28 cellular contexts compared by ENCODE assay signal in genomic region chr1:112308716-112309115, GRCh38.
"Had no signal": no experiment of that assay in that cellular context is flagged by ENCODE, and none has a peak within 500 bp of the region (broad histone marks: within the 10 kb centered on the region; RNA-seq: fewer than 3 reads in every experiment).

No MANE protein-coding gene starts in this region.

- H3K36me3 Mint-ChIP-seq: activated CD4-positive, alpha-beta memory T cell treated with anti-CD3 and anti-CD28 coated beads for 36 hours; activated CD8-positive, alpha-beta memory T cell treated with anti-CD3 and anti-CD28 coated beads, Interleukin-2, amount 10 ng/mL, durations not matched to agents 7 days and 5 days; activated naive CD4-positive, alpha-beta T cell treated with anti-CD3 and anti-CD28 coated beads, Interleukin-2, amount 10 ng/mL, durations not matched to agents 7 days and 5 days; activated naive CD4-positive, alpha-beta T cell treated with anti-CD3 and anti-CD28 coated beads, Interleukin-2, amount 50 U/mL, for 72 hours; activated naive CD8-positive, alpha-beta T cell treated with anti-CD3 and anti-CD28 coated beads, Interleukin-2, amount 10 ng/mL, durations not matched to agents 7 days and 5 days had no signal

- ATAC-seq: activated CD4-positive, alpha-beta T cell treated with anti-CD3 and anti-CD28 coated beads for 36 hours; activated CD8-positive, alpha-beta memory T cell treated with anti-CD3 and anti-CD28 coated beads, Interleukin-2, amount 10 ng/mL, durations not matched to agents 7 days and 5 days; activated CD8-positive, alpha-beta T cell treated with anti-CD3 and anti-CD28 coated beads, Interleukin-2, amount 10 ng/mL, durations not matched to agents 7 days and 5 days; activated naive CD4-positive, alpha-beta T cell treated with anti-CD3 and anti-CD28 coated beads, Interleukin-2, amount 50 U/mL, for 72 hours had no signal

- H3K36me3 ChIP-seq: brain microvascular endothelial cell, esophagus squamous epithelium had no signal

- H3K27ac Mint-ChIP-seq: activated CD4-positive, alpha-beta memory T cell treated with anti-CD3 and anti-CD28 coated beads for 36 hours; activated CD4-positive, alpha-beta T cell treated with anti-CD3 and anti-CD28 coated beads for 36 hours; activated CD4-positive, alpha-beta T cell treated with anti-CD3 and anti-CD28 coated beads, Interleukin-2, amount 10 ng/mL, durations not matched to agents 24 days and 14 days; activated CD8-positive, alpha-beta memory T cell treated with anti-CD3 and anti-CD28 coated beads, Interleukin-2, amount 10 ng/mL, durations not matched to agents 7 days and 5 days; activated CD8-positive, alpha-beta T cell treated with anti-CD3 and anti-CD28 coated beads, Interleukin-2, amount 10 ng/mL, durations not matched to agents 7 days and 5 days; activated naive CD4-positive, alpha-beta T cell treated with anti-CD3 and anti-CD28 coated beads, Interleukin-2, amount 10 ng/mL, durations not matched to agents 7 days and 5 days; activated naive CD4-positive, alpha-beta T cell treated with anti-CD3 and anti-CD28 coated beads, Interleukin-2, amount 50 U/mL, for 72 hours; activated naive CD8-positive, alpha-beta T cell treated with anti-CD3 and anti-CD28 coated beads, Interleukin-2, amount 10 ng/mL, durations not matched to agents 7 days and 5 days; dendritic cell treated with granulocyte-macrophage colony-stimulating factor and Interleukin-4, amounts not matched to agents 40 ng/mL and 50 ng/mL, for 4 days; T-helper 1 cell treated with Interleukin-12 subunit alpha and Interleukin-12 subunit beta and Interleukin-4 antibody, amounts not matched to agents 30 μg/mL and 1 μg/mL, for 36 hours had no signal

- H3K9me3 Mint-ChIP-seq: activated CD4-positive, alpha-beta memory T cell treated with anti-CD3 and anti-CD28 coated beads for 36 hours; activated CD4-positive, alpha-beta T cell treated with anti-CD3 and anti-CD28 coated beads, Interleukin-2, amount 10 ng/mL, durations not matched to agents 24 days and 14 days; activated naive CD4-positive, alpha-beta T cell treated with anti-CD3 and anti-CD28 coated beads, Interleukin-2, amount 10 ng/mL, durations not matched to agents 7 days and 5 days; activated naive CD4-positive, alpha-beta T cell treated with anti-CD3 and anti-CD28 coated beads, Interleukin-2, amount 50 U/mL, for 72 hours; activated naive CD8-positive, alpha-beta T cell treated with anti-CD3 and anti-CD28 coated beads, Interleukin-2, amount 10 ng/mL, durations not matched to agents 7 days and 5 days; central memory CD8-positive, alpha-beta T cell; dendritic cell treated with granulocyte-macrophage colony-stimulating factor and Interleukin-4, amounts not matched to agents 40 ng/mL and 50 ng/mL, for 4 days; T-helper 1 cell treated with Interleukin-12 subunit alpha and Interleukin-12 subunit beta and Interleukin-4 antibody, amounts not matched to agents 30 μg/mL and 1 μg/mL, for 36 hours had no signal

- H3K9me3 ChIP-seq: esophagus squamous epithelium had no signal

- H3K27ac ChIP-seq: brain microvascular endothelial cell, coronary artery, dorsolateral prefrontal cortex, epithelial cell of prostate, esophagus squamous epithelium had no signal

- H3K4me3 Mint-ChIP-seq: activated CD4-positive, alpha-beta memory T cell treated with anti-CD3 and anti-CD28 coated beads for 36 hours; activated CD4-positive, alpha-beta T cell treated with anti-CD3 and anti-CD28 coated beads for 36 hours; activated CD4-positive, alpha-beta T cell treated with anti-CD3 and anti-CD28 coated beads, Interleukin-2, amount 10 ng/mL, durations not matched to agents 24 days and 14 days; activated CD8-positive, alpha-beta memory T cell treated with anti-CD3 and anti-CD28 coated beads, Interleukin-2, amount 10 ng/mL, durations not matched to agents 7 days and 5 days; activated CD8-positive, alpha-beta T cell treated with anti-CD3 and anti-CD28 coated beads, Interleukin-2, amount 10 ng/mL, durations not matched to agents 7 days and 5 days; activated naive CD4-positive, alpha-beta T cell treated with anti-CD3 and anti-CD28 coated beads, Interleukin-2, amount 10 ng/mL, durations not matched to agents 7 days and 5 days; activated naive CD8-positive, alpha-beta T cell treated with anti-CD3 and anti-CD28 coated beads, Interleukin-2, amount 10 ng/mL, durations not matched to agents 7 days and 5 days; central memory CD8-positive, alpha-beta T cell; dendritic cell treated with granulocyte-macrophage colony-stimulating factor and Interleukin-4, amounts not matched to agents 40 ng/mL and 50 ng/mL, for 4 days; T-helper 1 cell treated with Interleukin-12 subunit alpha and Interleukin-12 subunit beta and Interleukin-4 antibody, amounts not matched to agents 30 μg/mL and 1 μg/mL, for 36 hours had no signal

- DNase-seq: activated CD4-positive, alpha-beta memory T cell treated with anti-CD3 and anti-CD28 coated beads for 36 hours; activated CD4-positive, alpha-beta T cell treated with anti-CD3 and anti-CD28 coated beads for 36 hours; activated CD4-positive, alpha-beta T cell treated with anti-CD3 and anti-CD28 coated beads, Interleukin-2, amount 10 ng/mL, durations not matched to agents 24 days and 14 days; activated CD4-positive, CD25-positive, alpha-beta regulatory T cell; activated CD4-positive, CD25-positive, alpha-beta regulatory T cell treated with anti-CD3 and anti-CD28 coated beads, Interleukin-2, amount 50 U/mL, for 72 hours; activated CD8-positive, alpha-beta memory T cell treated with anti-CD3 and anti-CD28 coated beads, Interleukin-2, amount 10 ng/mL, durations not matched to agents 7 days and 5 days; activated CD8-positive, alpha-beta memory T cell treated with anti-CD3 and anti-CD28 coated beads, Interleukin-2, amount 50 U/mL, for 4 hours; activated CD8-positive, alpha-beta T cell treated with anti-CD3 and anti-CD28 coated beads, Interleukin-2, amount 10 ng/mL, durations not matched to agents 7 days and 5 days; activated gamma-delta T cell; activated naive CD4-positive, alpha-beta T cell; activated naive CD4-positive, alpha-beta T cell treated with anti-CD3 and anti-CD28 coated beads, Interleukin-2, amount 10 ng/mL, durations not matched to agents 7 days and 5 days; activated naive CD8-positive, alpha-beta T cell treated with anti-CD3 and anti-CD28 coated beads, Interleukin-2, amount 10 ng/mL, durations not matched to agents 7 days and 5 days; activated T-cell treated with anti-CD3 and anti-CD28 coated beads, Interleukin-2, amount 50 U/mL, for 1 hour; activated T-cell treated with anti-CD3 and anti-CD28 coated beads, Interleukin-2, amount 50 U/mL, for 48 hours; brain microvascular endothelial cell; dorsolateral prefrontal cortex; effector memory CD4-positive, alpha-beta T cell; esophagus squamous epithelium; foreskin melanocyte; head of caudate nucleus; hippocampal formation; T1000 had no signal

- H3K4me3 ChIP-seq: coronary artery, dorsolateral prefrontal cortex, esophagus squamous epithelium had no signal

- H3K4me1 Mint-ChIP-seq: activated CD4-positive, alpha-beta T cell treated with anti-CD3 and anti-CD28 coated beads for 36 hours; activated CD4-positive, alpha-beta T cell treated with anti-CD3 and anti-CD28 coated beads, Interleukin-2, amount 10 ng/mL, durations not matched to agents 24 days and 14 days; activated CD8-positive, alpha-beta memory T cell treated with anti-CD3 and anti-CD28 coated beads, Interleukin-2, amount 10 ng/mL, durations not matched to agents 7 days and 5 days; activated naive CD4-positive, alpha-beta T cell treated with anti-CD3 and anti-CD28 coated beads, Interleukin-2, amount 10 ng/mL, durations not matched to agents 7 days and 5 days; activated naive CD8-positive, alpha-beta T cell treated with anti-CD3 and anti-CD28 coated beads, Interleukin-2, amount 10 ng/mL, durations not matched to agents 7 days and 5 days; central memory CD8-positive, alpha-beta T cell had no signal
